In genomic region chr9:87996355-87996860, GRCh38 we compare ENCODE assay signal across 30 cellular contexts.
"Had no signal": no experiment of that assay in that cellular context is flagged by ENCODE, and none has a peak within 500 bp of the region (broad histone marks: within the 10 kb centered on the region; RNA-seq: fewer than 3 reads in every experiment).

No MANE protein-coding gene starts in this region.

- H3K36me3 ChIP-seq: prostate gland, right atrium auricular region, sigmoid colon, stomach, thyroid gland had no signal

- H3K9ac ChIP-seq: parathyroid adenoma had no signal

- H3K4me3 ChIP-seq: coronary artery, lung, mucosa of descending colon, prostate gland, right atrium auricular region, sigmoid colon, stomach, thyroid gland had no signal

- H3K36me3 Mint-ChIP-seq: immature natural killer cell; memory B cell; naive B cell; natural killer cell treated with Interleukin-12 subunit alpha and Interleukin-12 subunit beta and Interleukin-15 and Interleukin-18, amount 100 ng/mL, for 72 hours; stimulated activated effector memory CD8-positive, alpha-beta T cell treated with anti-CD3 and anti-CD28 coated beads, Interleukin-12 subunit alpha, Interleukin-12 subunit beta, amount 100 ng/mL, for 72 hours; type B pancreatic cell had no signal

- H3K79me2 ChIP-seq: parathyroid adenoma had no signal

- H3K27ac ChIP-seq: coronary artery, parathyroid adenoma, prostate gland, right atrium auricular region, sigmoid colon, stomach, thyroid gland had no signal

- ATAC-seq: left colon; left ventricle myocardium superior; mucosa of descending colon; natural killer cell treated with Interleukin-12 subunit alpha and Interleukin-12 subunit beta and Interleukin-15 and Interleukin-18, amount 100 ng/mL, for 72 hours; stimulated activated effector memory CD8-positive, alpha-beta T cell treated with anti-CD3 and anti-CD28 coated beads, Interleukin-12 subunit alpha, Interleukin-12 subunit beta, amount 100 ng/mL, for 72 hours had no signal

- H3K27me3 ChIP-seq: right atrium auricular region, sigmoid colon, thyroid gland had no signal

- H3K27me3 Mint-ChIP-seq: memory B cell, type B pancreatic cell had no signal

- H2AFZ ChIP-seq: parathyroid adenoma had no signal

- H3K9me3 ChIP-seq: mucosa of descending colon, prostate gland, right atrium auricular region, sigmoid colon, stomach, thyroid gland had no signal

- H3K4me1 ChIP-seq: parathyroid adenoma, prostate gland, right atrium auricular region, sigmoid colon, stomach, thyroid gland had no signal

- FAIRE-seq: endometrium, frontal cortex, urothelium cell line had no signal

- H3K4me3 Mint-ChIP-seq: immature natural killer cell; memory B cell; naive B cell; natural killer cell treated with Interleukin-12 subunit alpha and Interleukin-12 subunit beta and Interleukin-15 and Interleukin-18, amount 100 ng/mL, for 72 hours; neural crest cell; stimulated activated effector memory CD8-positive, alpha-beta T cell treated with anti-CD3 and anti-CD28 coated beads, Interleukin-12 subunit alpha, Interleukin-12 subunit beta, amount 100 ng/mL, for 72 hours; type B pancreatic cell had no signal

- H3K27ac Mint-ChIP-seq: immature natural killer cell; memory B cell; naive B cell; natural killer cell treated with Interleukin-12 subunit alpha and Interleukin-12 subunit beta and Interleukin-15 and Interleukin-18, amount 100 ng/mL, for 72 hours; stimulated activated effector memory CD8-positive, alpha-beta T cell treated with anti-CD3 and anti-CD28 coated beads, Interleukin-12 subunit alpha, Interleukin-12 subunit beta, amount 100 ng/mL, for 72 hours; type B pancreatic cell had no signal

- H3K4me1 Mint-ChIP-seq: immature natural killer cell; memory B cell; naive B cell; neural crest cell; stimulated activated effector memory CD8-positive, alpha-beta T cell treated with anti-CD3 and anti-CD28 coated beads, Interleukin-12 subunit alpha, Interleukin-12 subunit beta, amount 100 ng/mL, for 72 hours had no signal

- DNase-seq: dermis blood vessel endothelial cell; effector memory CD4-positive, alpha-beta T cell; erythroblast; hypothalamus; immature natural killer cell; islet precursor cell; kidney glomerular epithelial cell; left colon; left ventricle myocardium superior; mucosa of descending colon; naive B cell; sigmoid colon; stimulated activated CD4-positive, alpha-beta T cell treated with anti-CD3 and anti-CD28 coated beads, Interleukin-2, amount 100 ng/mL, for 24 hours; stimulated activated CD4-positive, alpha-beta T cell treated with anti-CD3 and anti-CD28 coated beads, Interleukin-4, amount 100 ng/mL, for 24 hours; stimulated activated naive CD4-positive, alpha-beta T cell treated with Interleukin-2 at 50 U/mL for 16 hours; stomach; thyroid gland had no signal

- H3K9me3 Mint-ChIP-seq: immature natural killer cell; natural killer cell treated with Interleukin-12 subunit alpha and Interleukin-12 subunit beta and Interleukin-15 and Interleukin-18, amount 100 ng/mL, for 72 hours; neural crest cell; stimulated activated effector memory CD8-positive, alpha-beta T cell treated with anti-CD3 and anti-CD28 coated beads, Interleukin-12 subunit alpha, Interleukin-12 subunit beta, amount 100 ng/mL, for 72 hours; type B pancreatic cell had no signal
